19 cellular contexts compared by ENCODE assay signal in genomic region chr14:67522270-67522669, GRCh38.
"Had no signal": no experiment of that assay in that cellular context is flagged by ENCODE, and none has a peak within 500 bp of the region (broad histone marks: within the 10 kb centered on the region; RNA-seq: fewer than 3 reads in every experiment).

No MANE protein-coding gene starts in this region.

- DNase-seq: activated CD4-positive, alpha-beta T cell treated with anti-CD3 and anti-CD28 coated beads, Interleukin-2, amount 10 ng/mL, durations not matched to agents 24 days and 14 days; activated CD4-positive, CD25-positive, alpha-beta regulatory T cell; activated CD8-positive, alpha-beta T cell treated with anti-CD3 and anti-CD28 coated beads for 36 hours; activated naive CD4-positive, alpha-beta T cell treated with anti-CD3 and anti-CD28 coated beads for 36 hours; activated T-cell treated with anti-CD3 and anti-CD28 coated beads, Interleukin-2, amount 50 U/mL, for 24 hours; body of pancreas; erythroblast; kidney glomerular epithelial cell; mesendoderm; naive thymus-derived CD8-positive, alpha-beta T cell; pancreas; stimulated activated CD4-positive, alpha-beta T cell treated with anti-CD3 and anti-CD28 coated beads, Interleukin-2, amount 100 ng/mL, for 24 hours; stimulated activated naive CD8-positive, alpha-beta T cell treated with anti-CD3 and anti-CD28 coated beads, Interleukin-15, Interleukin-2, amounts not matched to agents 100 U/mL and 50 U/mL, for 24 hours; T-helper 9 cell had no signal

- ATAC-seq: activated CD8-positive, alpha-beta T cell treated with anti-CD3 and anti-CD28 coated beads for 36 hours; body of pancreas; naive thymus-derived CD8-positive, alpha-beta T cell; pancreas; stimulated activated naive CD8-positive, alpha-beta T cell treated with anti-CD3 and anti-CD28 coated beads, Interleukin-15, Interleukin-2, amounts not matched to agents 100 U/mL and 50 U/mL, for 24 hours had no signal

- H3K27ac ChIP-seq: body of pancreas, coronary artery, neutrophil, pancreas, suprapubic skin had no signal

- FAIRE-seq: endometrium, frontal cortex, pancreas had no signal
